8 cellular contexts compared by ENCODE assay signal in the genomic region with DNA sequence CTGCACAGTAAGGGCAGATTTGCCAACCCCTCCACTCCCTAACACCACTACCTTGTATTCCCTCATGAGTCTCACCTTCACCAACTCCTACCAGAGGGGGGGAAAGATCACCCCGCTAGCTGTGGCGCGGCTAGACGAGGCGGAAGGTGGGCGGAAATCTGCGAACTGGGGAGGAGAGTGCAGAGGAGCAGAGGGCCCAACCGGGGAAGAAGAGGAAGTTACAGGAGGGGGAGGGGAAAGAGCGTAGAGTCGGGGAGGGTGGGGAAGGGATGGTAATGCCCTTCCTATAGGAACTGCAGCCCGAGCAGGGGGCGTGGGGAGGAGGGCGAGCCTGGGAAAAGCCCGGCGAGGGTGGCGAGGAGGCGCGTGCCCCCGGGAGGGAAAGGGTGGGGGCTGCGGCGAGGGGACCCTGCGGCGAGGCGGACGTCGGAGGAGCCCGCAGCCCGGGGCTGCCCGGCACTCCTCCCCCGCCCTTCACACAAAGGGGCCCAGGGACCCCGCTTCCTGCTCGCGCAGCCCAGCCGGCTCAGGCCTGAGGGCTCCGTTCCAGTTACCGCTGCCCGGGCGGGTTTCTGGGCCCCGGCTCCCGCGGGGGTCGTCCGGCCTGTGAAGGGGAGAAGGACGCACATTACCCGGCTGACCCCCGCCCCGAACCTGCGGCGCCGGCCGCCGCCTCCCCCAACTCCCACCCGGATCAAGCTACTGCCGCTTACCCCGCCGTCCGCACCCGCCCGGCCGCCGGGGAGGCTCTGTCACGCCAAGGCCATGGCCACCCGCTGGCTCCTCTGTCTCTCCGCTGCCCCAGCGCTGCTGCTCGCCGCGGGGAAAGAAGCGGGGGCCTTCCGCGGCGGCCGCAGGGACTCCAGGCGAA. TPM values are rescaled to one million over a fixed set of nuclear protein-coding genes. Genes with fewer than 3 reads are reported as not detected.
A peak's percentile ranks its signal among the peaks of the same experiment; 100 is the strongest.
DNase-seq lines count a peak whose midpoint lies in the region; ATAC-seq, FAIRE-seq and TF ChIP-seq lines count a peak whose summit lies in the region.

No MANE protein-coding gene starts in this region.

- H3K9me3 Mint-ChIP-seq in WTC11: no peaks in the 10 kb centered on the region

- TF ChIP-seq CTCF in AG04449 (IDR thresholded peaks at IDR 0.05; ENCODE audit: insufficient read depth, low read length, missing control alignments): no peak
- TF ChIP-seq CTCF in WTC11 (IDR thresholded peaks at IDR 0.05): no peak
- TF ChIP-seq CTCF in bronchial epithelial cell (IDR thresholded peaks at IDR 0.05; ENCODE audit: insufficient read depth, low read length, severe bottlenecking): no peak
- no peak for TF ChIP-seq CTCF in keratinocyte (optimal IDR thresholded peaks at IDR 0.05 in 1 of 3, IDR thresholded peaks at IDR 0.05 in 1 of 3, conservative IDR thresholded peaks at IDR 0.05 in 1 of 3; ENCODE audit: extremely low read depth in 1 of 3, insufficient read depth in 2 of 3, low read length in 3 of 3)

- H3K9me3 ChIP-seq in keratinocyte (ENCODE audit: control insufficient read depth, low read depth, low read length): no peaks in the 10 kb centered on the region

- H3K27ac ChIP-seq in keratinocyte (ENCODE audit: control insufficient read depth, insufficient read depth, low read length): peak overlapping the region; percentile 87

- peak overlapping the region; percentile 57 for H2AFZ ChIP-seq in keratinocyte (ENCODE audit: control insufficient read depth, low read length)

- ATAC-seq in GM18909 (IDR thresholded peaks at IDR 0.05; ENCODE audit: poor library complexity, unreplicated experiment): peak; percentile 73
- peak; percentile 61 for ATAC-seq in HG03139 (IDR thresholded peaks at IDR 0.05; ENCODE audit: unreplicated experiment)
- peak; percentile 78 for ATAC-seq in WTC11

- H3K27me3 ChIP-seq in bronchial epithelial cell (ENCODE audit: control insufficient read depth, insufficient read depth, low read length) (no peaks in the 10 kb centered on the region), keratinocyte (ENCODE audit: control insufficient read depth, extremely low read depth, insufficient read depth, low read length) (no peaks in the 10 kb centered on the region)

- peaks cover 16% of the 10 kb centered on the region for H3K79me2 ChIP-seq in keratinocyte (ENCODE audit: control insufficient read depth, insufficient read depth, low read length)

- DNase-seq in AG04449 (ENCODE audit: low read depth, low spot score): no peak
- peak; percentile 85 for DNase-seq in NCI-H2227 (lab: John Stamatoyannopoulos, UW; ENCODE audit: unreplicated experiment)
- peak; percentile 58 for DNase-seq in WTC11 (ENCODE audit: low spot score)
- DNase-seq in bronchial epithelial cell (ENCODE audit: low read depth): peak; percentile 72
- DNase-seq in keratinocyte (ENCODE audit: low read depth, low spot score): no peak
- peak; percentile 49 to 52 for DNase-seq in stimulated activated CD4-positive, alpha-beta T cell treated with anti-CD3 and anti-CD28 coated beads, Interleukin-15, amount 100 ng/mL, for 1 hour (ENCODE audit: low read depth in 1 of 2, low spot score in 1 of 2)

- H3K27me3 Mint-ChIP-seq in WTC11 (ENCODE audit: low read depth): no peaks in the 10 kb centered on the region

- H3K36me3 ChIP-seq in bronchial epithelial cell (ENCODE audit: control insufficient read depth, insufficient read depth, low read length): peaks cover 3% of the 10 kb centered on the region
- H3K36me3 ChIP-seq in keratinocyte (ENCODE audit: control insufficient read depth in 2 of 2, extremely low read depth in 1 of 2, insufficient read depth in 2 of 2, low read length in 2 of 2): no peaks in the 10 kb centered on the region

- dilution Hi-C loops in keratinocyte (cut with MboI; ENCODE audit: extremely low pct_ligation_motif_present, low sequenced_read_pairs): no loop called here

- no peaks in the 10 kb centered on the region for H3K9me1 ChIP-seq in keratinocyte (ENCODE audit: control insufficient read depth, extremely low read depth, insufficient read depth, low read length)

- peaks cover 6% of the 10 kb centered on the region for H3K36me3 Mint-ChIP-seq in WTC11

- H3K4me3 Mint-ChIP-seq in WTC11: peak overlapping the region; percentile 89

- H3K27ac Mint-ChIP-seq in WTC11: peak overlapping the region; percentile 87

- no peaks in the 10 kb centered on the region for H4K20me1 ChIP-seq in keratinocyte (ENCODE audit: control insufficient read depth, extremely low read depth, insufficient read depth, low read length)

- H3K4me3 ChIP-seq in AG04449 (ENCODE audit: low read depth, low read length): peak overlapping the region; percentile 66
- peak overlapping the region; percentile 66 for H3K4me3 ChIP-seq in bronchial epithelial cell (ENCODE audit: low read depth, low read length)
- H3K4me3 ChIP-seq in keratinocyte (ENCODE audit: control insufficient read depth in 2 of 3, extremely low read depth in 1 of 3, insufficient read depth in 2 of 3, low read depth in 1 of 3, low read length in 3 of 3): peak overlapping the region; percentile 65 to 77 (median 69)

- FAIRE-seq in bronchial epithelial cell (lab: Jason Lieb, UNC) (no peak), keratinocyte (lab: Jason Lieb, UNC) (no peak)

- H3K4me1 Mint-ChIP-seq in WTC11: peaks cover 15% of the 10 kb centered on the region

- H3K4me2 ChIP-seq in keratinocyte (ENCODE audit: control insufficient read depth, extremely low read depth, insufficient read depth, low read depth, low read length): peak overlapping the region; percentile 74

- peak overlapping the region; percentile 87 for H3K9ac ChIP-seq in keratinocyte (ENCODE audit: control insufficient read depth, extremely low read depth, insufficient read depth, low read length)

- POLR2A ChIA-PET in AG04449 (lab: Yijun Ruan, JAX): no interaction called here
- POLR2A ChIA-PET in WTC11 (lab: Charles Lee): interaction anchor here (0.7 kb wide), 1 partner anchor 387 kb away, joined by 4 read pairs; no protein-coding TSS in a partner anchor

- CTCF ChIA-PET in AG04449 (lab: Yijun Ruan, JAX) (no interaction called here), WTC11 (lab: Charles Lee) (interaction anchor here (1.2 to 4.9 kb wide), 4 partner anchors 46 to 397 kb away, joined by 3 to 113 read pairs (median 8); no protein-coding TSS in a partner anchor)

- H3K4me1 ChIP-seq in keratinocyte (ENCODE audit: control insufficient read depth, extremely low read depth, insufficient read depth, low read length): peaks cover 2% of the 10 kb centered on the region

TF ChIP-seq in WTC11, 78 proteins besides CTCF, POLR2A, EP300 and RAD21:
- TF ChIP-seq ZNF281 (CRISPR knock-in tag; IDR thresholded peaks at IDR 0.05) (0 out of 2 replicates have a peak, but pooled peaks have one; percentile 41), NR1H2 (CRISPR knock-in tag; IDR thresholded peaks at IDR 0.05) (no peak), ETV6 (CRISPR knock-in tag; IDR thresholded peaks at IDR 0.05) (peak; percentile 43; the same call in 1 of the 2 replicates)
TF ChIP-seq in WTC11: peak in this region for 2.

RNA-seq across cellular contexts. Expression of gene RAP2C, which starts 1.8 kb away (rescaled TPM):
- total RNA-seq in WTC11 (2021) (20.5 to 25.2 TPM (median 25.0 TPM) in 3 replicates), bronchial epithelial cell (27.9 and 29.4 TPM in 2 replicates)
- 11.3 to 15.1 TPM (median 13.5 TPM) in 3 replicates for polyA plus RNA-seq in keratinocyte
- 47.6 TPM for polyA plus RNA-seq in keratinocyte (2011; ENCODE audit: low read depth)
- 8.5 and 13.6 TPM in 2 replicates for polyA plus RNA-seq in keratinocyte (2011; cell fraction: cytosol; rRNA removed)
- 10.2 and 11.6 TPM in 2 replicates for polyA plus RNA-seq in keratinocyte (2011; cell fraction: nucleus; rRNA removed)
- polyA plus RNA-seq in keratinocyte (2012; ENCODE audit: low replicate concordance): 21.6 and 22.7 TPM in 2 replicates
- polyA minus RNA-seq in keratinocyte: 10.4 to 18.2 TPM (median 11.3 TPM) in 3 replicates
- 14.4 TPM for polyA minus RNA-seq in keratinocyte (2011; cell fraction: cytosol; rRNA and poly(A)+ RNA removed)
- polyA minus RNA-seq in keratinocyte (2011; cell fraction: nucleus; rRNA and poly(A)+ RNA removed): 4.9 and 9.4 TPM in 2 replicates

Comparison
In these comparisons a context has a peak if more than half of its experiments do, and no peak if none do; other contexts are left out.
1. DNase-seq: peak in NCI-H2227 (single experiment), WTC11 (single experiment), bronchial epithelial cell (single experiment) and stimulated activated CD4-positive, alpha-beta T cell treated with anti-CD3 and anti-CD28 coated beads, Interleukin-15, amount 100 ng/mL, for 1 hour (2 of 2); none in AG04449 (single experiment) and keratinocyte (single experiment).
2. Peak in every context shown above with its lines, with median percentiles within 50 percentile points of each other: H3K4me3 ChIP-seq and ATAC-seq.